8 cellular contexts compared by ENCODE assay signal in the genomic region with DNA sequence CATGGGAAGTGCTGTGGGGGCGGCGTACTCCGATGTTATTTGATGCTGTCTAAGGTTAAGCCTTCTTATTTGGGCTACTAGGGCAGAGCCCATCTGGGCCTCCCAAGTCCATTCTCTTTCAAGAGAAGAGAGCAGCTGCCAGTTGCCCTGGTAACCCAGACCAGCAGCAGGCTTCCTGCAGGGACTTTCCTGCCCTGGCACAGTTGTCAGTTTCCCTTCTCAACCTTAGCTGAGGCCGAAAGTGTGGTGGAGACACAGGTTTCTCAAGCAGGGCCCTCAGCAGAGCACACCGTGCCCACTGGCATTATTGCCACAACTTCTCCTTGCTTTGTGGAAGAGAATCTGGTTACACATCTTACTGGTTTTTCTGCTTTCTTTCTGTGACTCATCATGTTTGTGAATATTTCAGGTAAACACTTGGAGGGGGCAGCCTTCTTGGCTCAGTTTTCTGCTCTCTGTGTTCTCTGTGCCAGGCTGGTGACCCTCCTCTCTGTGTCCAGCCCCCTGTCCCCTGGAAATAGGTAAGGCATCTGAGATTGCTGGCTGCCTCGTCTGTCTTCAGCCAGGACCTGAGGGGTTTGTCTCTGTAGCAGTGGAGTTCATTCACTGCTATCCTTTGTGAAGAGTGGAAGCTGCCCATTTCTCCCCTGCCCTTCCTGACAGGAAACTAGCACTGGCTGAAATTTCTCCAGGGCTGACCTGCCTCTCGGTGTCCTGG.
DNase-seq lines count a peak whose midpoint lies in the region; ATAC-seq, FAIRE-seq and TF ChIP-seq lines count a peak whose summit lies in the region.

No MANE protein-coding gene starts in this region.

- H3K4me3 ChIP-seq in astrocyte (ENCODE audit: insufficient read depth, low read depth, low read length): no peak overlapping the region
- no peak overlapping the region for H3K4me3 ChIP-seq in naive thymus-derived CD4-positive, alpha-beta T cell (ENCODE audit: low read length)

- H2AFZ ChIP-seq in astrocyte (ENCODE audit: low read depth, low read length): peak overlapping the region; percentile 48

- no peak for FAIRE-seq in astrocyte (lab: Jason Lieb, UNC)

- H3K9ac ChIP-seq in astrocyte (ENCODE audit: low read length): no peak overlapping the region

- H3K27me3 ChIP-seq in astrocyte (ENCODE audit: insufficient read depth, low read length): no peaks in the 10 kb centered on the region
- no peaks in the 10 kb centered on the region for H3K27me3 ChIP-seq in naive thymus-derived CD4-positive, alpha-beta T cell (ENCODE audit: control insufficient read depth in 2 of 2, insufficient read depth in 2 of 2, low read length in 2 of 2)

- peaks cover 20% of the 10 kb centered on the region for H3K4me1 ChIP-seq in astrocyte (ENCODE audit: insufficient read depth, low read length)
- peaks cover 29 to 84% of the 10 kb centered on the region in 2 donors for H3K4me1 ChIP-seq in naive thymus-derived CD4-positive, alpha-beta T cell (ENCODE audit: control insufficient read depth in 2 of 2, insufficient read depth in 2 of 2, low read length in 2 of 2)

- H3K36me3 Mint-ChIP-seq in astrocyte (ENCODE audit: low read depth, unreplicated experiment): no peaks in the 10 kb centered on the region
- H3K36me3 Mint-ChIP-seq in naive thymus-derived CD4-positive, alpha-beta T cell: no peaks in the 10 kb centered on the region

- no peak overlapping the region for H3K27ac ChIP-seq in astrocyte (ENCODE audit: low read depth, low read length)
- H3K27ac ChIP-seq in naive thymus-derived CD4-positive, alpha-beta T cell (ENCODE audit: low read depth, low read length): no peak overlapping the region

- POLR2A ChIA-PET in naive thymus-derived CD4-positive, alpha-beta T cell (lab: Charles Lee): no interaction called here

- no peaks in the 10 kb centered on the region for H3K9me3 ChIP-seq in astrocyte (ENCODE audit: insufficient read depth, low read depth, low read length)
- no peaks in the 10 kb centered on the region for H3K9me3 ChIP-seq in naive thymus-derived CD4-positive, alpha-beta T cell (ENCODE audit: control insufficient read depth in 2 of 3, low read length in 3 of 3)

- peak; percentile 42 for ATAC-seq in HG03097 (IDR thresholded peaks at IDR 0.05; ENCODE audit: low FRiP score, unreplicated experiment)
- peak; percentile 25 for ATAC-seq in naive thymus-derived CD4-positive, alpha-beta T cell

- no peak overlapping the region for H3K27ac Mint-ChIP-seq in astrocyte (ENCODE audit: unreplicated experiment)
- H3K27ac Mint-ChIP-seq in naive thymus-derived CD4-positive, alpha-beta T cell: peak overlapping the region in 7 of 9 donors; percentile 1 to 86 (median 52)

- H3K36me3 ChIP-seq in astrocyte (ENCODE audit: insufficient read depth, low read length): no peaks in the 10 kb centered on the region
- no peaks in the 10 kb centered on the region for H3K36me3 ChIP-seq in naive thymus-derived CD4-positive, alpha-beta T cell (ENCODE audit: control insufficient read depth in 2 of 3, insufficient read depth in 3 of 3, low read length in 3 of 3)

- no peaks in the 10 kb centered on the region for H3K79me2 ChIP-seq in astrocyte (ENCODE audit: insufficient read depth, low read length)

- H3K4me3 Mint-ChIP-seq in astrocyte (ENCODE audit: unreplicated experiment): no peak overlapping the region
- H3K4me3 Mint-ChIP-seq in naive thymus-derived CD4-positive, alpha-beta T cell: peak overlapping the region in 5 of 10 donors; percentile 23 to 67 (median 54)

- no peaks in the 10 kb centered on the region for H4K20me1 ChIP-seq in astrocyte (ENCODE audit: insufficient read depth, low read length)

- H3K4me1 Mint-ChIP-seq in astrocyte (ENCODE audit: low read depth, unreplicated experiment): peaks cover 21% of the 10 kb centered on the region
- peaks cover 54 to 79% (median 71%) of the 10 kb centered on the region in 7 donors for H3K4me1 Mint-ChIP-seq in naive thymus-derived CD4-positive, alpha-beta T cell

- H3K27me3 Mint-ChIP-seq in astrocyte (ENCODE audit: low read depth, unreplicated experiment): peaks cover 2% of the 10 kb centered on the region
- H3K27me3 Mint-ChIP-seq in naive thymus-derived CD4-positive, alpha-beta T cell: peaks cover 0 to 2% (median 0%) of the 10 kb centered on the region in 5 donors

- no peaks in the 10 kb centered on the region for H3K9me3 Mint-ChIP-seq in astrocyte (ENCODE audit: unreplicated experiment)
- no peaks in the 10 kb centered on the region for H3K9me3 Mint-ChIP-seq in naive thymus-derived CD4-positive, alpha-beta T cell

- intact Hi-C loops in naive thymus-derived CD4-positive, alpha-beta T cell (cut with micrococcal nuclease): loop anchor here (5.0 to 10.0 kb wide), 2 partner anchors 85 to 108 kb away; no protein-coding TSS in a partner anchor

- peak; percentile 25 to 46 for DNase-seq in NOMO-1 (lab: John Stamatoyannopoulos, UW; ENCODE audit: unreplicated experiment in 2 of 2)
- no peak for DNase-seq in NOMO-1 treated with dmso at 0.1 percent for 144 hours (lab: John Stamatoyannopoulos, UW; ENCODE audit: unreplicated experiment)
- DNase-seq in NOMO-1 treated with DMSO at 0.1 percent for 48 hours (lab: John Stamatoyannopoulos, UW; ENCODE audit: unreplicated experiment): peak; percentile 44
- no peak for DNase-seq in astrocyte (ENCODE audit: low read depth)
- peak in 1 of 9 donors; percentile 42 for DNase-seq in naive thymus-derived CD4-positive, alpha-beta T cell
- no peak for DNase-seq in CD1c-positive myeloid dendritic cell (ENCODE audit: extremely low spot score)
- DNase-seq in NCI-H1105 treated with DMSO at 0.1 percent for 48 hours (lab: John Stamatoyannopoulos, UW): no peak

- CTCF ChIA-PET in naive thymus-derived CD4-positive, alpha-beta T cell (lab: Charles Lee): no interaction called here

- TF ChIP-seq CTCF in astrocyte (IDR thresholded peaks at IDR 0.05; ENCODE audit: insufficient read depth, low read depth, low read length): no peak

- H3K4me2 ChIP-seq in astrocyte (ENCODE audit: low read length): peak overlapping the region; percentile 54

Comparison
In these comparisons a context has a peak if more than half of its experiments do, and no peak if none do; other contexts are left out.
1. DNase-seq: peak in NOMO-1 (2 of 2) and NOMO-1 treated with DMSO at 0.1 percent for 48 hours (single experiment); none in NOMO-1 treated with dmso at 0.1 percent for 144 hours (single experiment), astrocyte (single experiment), CD1c-positive myeloid dendritic cell (single experiment) and NCI-H1105 treated with DMSO at 0.1 percent for 48 hours (single experiment).